11 cellular contexts compared by ENCODE assay signal in genomic region chr12:32252199-32253073, GRCh38.
DNase-seq lines count a peak whose midpoint lies in the region; ATAC-seq and TF ChIP-seq lines count a peak whose summit lies in the region.
"Had no signal": no experiment of that assay in that cellular context is flagged by ENCODE, and none has a peak within 500 bp of the region (broad histone marks: within the 10 kb centered on the region; RNA-seq: fewer than 3 reads in every experiment).

No MANE protein-coding gene starts in this region.

- peak overlapping the region in 1 of 6 donors; percentile 75 for H3K27ac Mint-ChIP-seq in naive B cell
- H3K27ac Mint-ChIP-seq: activated CD4-positive, alpha-beta memory T cell treated with anti-CD3 and anti-CD28 coated beads, Interleukin-2, amount 10 ng/mL, durations not matched to agents 7 days and 5 days had no signal

- H3K4me1 ChIP-seq in ovary (ENCODE audit: insufficient read depth), result no peaks in the 10 kb centered on the region
- H3K4me1 ChIP-seq: body of pancreas had no signal

- H3K36me3 ChIP-seq in ovary, result no peaks in the 10 kb centered on the region

- no peak for TF ChIP-seq CTCF in ovary (IDR thresholded peaks at IDR 0.05)

- H3K27me3 ChIP-seq in ovary, result no peaks in the 10 kb centered on the region
- H3K27me3 ChIP-seq: body of pancreas had no signal

- no peaks in the 10 kb centered on the region for H3K27me3 Mint-ChIP-seq in naive B cell
- H3K27me3 Mint-ChIP-seq: activated CD4-positive, alpha-beta memory T cell treated with anti-CD3 and anti-CD28 coated beads, Interleukin-2, amount 10 ng/mL, durations not matched to agents 7 days and 5 days had no signal

- no peak overlapping the region for H3K4me3 Mint-ChIP-seq in naive B cell
- H3K4me3 Mint-ChIP-seq: activated CD4-positive, alpha-beta memory T cell treated with anti-CD3 and anti-CD28 coated beads, Interleukin-2, amount 10 ng/mL, durations not matched to agents 7 days and 5 days had no signal

- H3K9me3 ChIP-seq in ovary, result no peaks in the 10 kb centered on the region

- peaks cover 0 to 7% (median 0%) of the 10 kb centered on the region in 7 donors for H3K9me3 Mint-ChIP-seq in naive B cell

- DNase-seq in naive B cell (no peak), ovary (no peak)
- DNase-seq in activated CD4-positive, CD25-positive, alpha-beta regulatory T cell treated with anti-CD3 and anti-CD28 coated beads, Interleukin-2, amount 50 U/mL, for 72 hours, result no peak
- DNase-seq: activated CD4-positive, alpha-beta memory T cell treated with anti-CD3 and anti-CD28 coated beads, Interleukin-2, amount 10 ng/mL, durations not matched to agents 7 days and 5 days; body of pancreas; stimulated activated CD4-positive, alpha-beta T cell treated with anti-CD3 and anti-CD28 coated beads, Interleukin-15, amount 100 ng/mL, for 24 hours had no signal

- TF ChIP-seq EP300 in ovary (IDR thresholded peaks at IDR 0.05), result no peak

- no peak for TF ChIP-seq POLR2A in ovary (IDR thresholded peaks at IDR 0.05)

- intact Hi-C loops in ovary (cut with DNase I), result no loop called here

- WGBS in ovary, 3 donors, result 94 to 95% (median 94%) methylated on average over 13 of the region's 13 CpGs

- peaks cover 10 to 16% (median 11%) of the 10 kb centered on the region in 3 donors for H3K4me1 Mint-ChIP-seq in naive B cell

- ATAC-seq in GM18870 (IDR thresholded peaks at IDR 0.05; ENCODE audit: unreplicated experiment) (peak; percentile 82), GM21723 (IDR thresholded peaks at IDR 0.05; ENCODE audit: unreplicated experiment) (peak; percentile 89), HG03460 (IDR thresholded peaks at IDR 0.05; ENCODE audit: unreplicated experiment) (peak; percentile 69), naive B cell (ENCODE audit: low read depth in 2 of 2) (peak; percentile 48 to 92), GM19467 (IDR thresholded peaks at IDR 0.05; ENCODE audit: unreplicated experiment) (no peak)
- ATAC-seq: body of pancreas had no signal

- no peak overlapping the region for H3K4me3 ChIP-seq in ovary
- H3K4me3 ChIP-seq: body of pancreas had no signal

- no peak overlapping the region for H3K27ac ChIP-seq in ovary
- H3K27ac ChIP-seq: body of pancreas, KMS-11 had no signal

- H3K36me3 Mint-ChIP-seq in naive B cell, result peaks cover 0 to 31% of the 10 kb centered on the region in 2 donors
